22 cellular contexts compared by ENCODE assay signal in the genomic region with DNA sequence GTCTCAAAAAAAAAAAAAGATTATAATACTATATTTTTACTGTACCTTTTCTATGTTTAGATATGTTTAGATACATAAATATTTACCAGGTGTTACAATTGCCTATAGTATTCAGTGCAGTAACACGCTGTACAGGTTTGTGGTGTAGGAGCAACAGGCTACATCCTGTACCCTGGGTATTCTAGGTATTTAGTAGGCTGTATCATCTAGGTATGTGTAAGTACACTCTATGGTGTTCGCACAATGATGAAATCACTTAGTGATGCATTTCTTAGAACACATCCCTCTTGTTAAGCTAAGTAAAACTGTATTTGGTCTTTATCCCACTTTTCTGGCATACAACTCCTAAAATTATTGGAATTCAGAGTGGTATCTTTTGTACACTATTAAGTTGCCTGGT.
A peak's percentile ranks its signal among the peaks of the same experiment; 100 is the strongest.
DNase-seq lines count a peak whose midpoint lies in the region; ATAC-seq, FAIRE-seq and TF ChIP-seq lines count a peak whose summit lies in the region.
"Had no signal": no experiment of that assay in that cellular context is flagged by ENCODE, and none has a peak within 500 bp of the region (broad histone marks: within the 10 kb centered on the region; RNA-seq: fewer than 3 reads in every experiment).

No MANE protein-coding gene starts in this region.

- H3K27me3 ChIP-seq in RWPE2 (ENCODE audit: insufficient read depth, poor library complexity, severe bottlenecking): no peaks in the 10 kb centered on the region
- H3K27me3 ChIP-seq in H1 (replicated peaks in 1 of 4; ENCODE audit: control insufficient read depth in 3 of 4, extremely low read depth in 1 of 4, insufficient read depth in 3 of 4, low read length in 3 of 4): no peaks in the 10 kb centered on the region
- no peaks in the 10 kb centered on the region for H3K27me3 ChIP-seq in foreskin keratinocyte
- H3K27me3 ChIP-seq: BLaER1 had no signal

- H4K91ac ChIP-seq in H1 (replicated peaks; ENCODE audit: insufficient read length, low read length): no peak overlapping the region

- no peak overlapping the region for H2BK5ac ChIP-seq in H1 (ENCODE audit: low read depth, low read length)

- H3K18ac ChIP-seq in H1 (ENCODE audit: extremely low read depth, low read length): no peak overlapping the region

- DNase-seq in activated CD8-positive, alpha-beta memory T cell treated with anti-CD3 and anti-CD28 coated beads, Interleukin-2, amount 10 ng/mL, durations not matched to agents 7 days and 5 days: no peak
- DNase-seq in activated CD8-positive, alpha-beta memory T cell treated with anti-CD3 and anti-CD28 coated beads, Interleukin-2, amount 50 U/mL, for 4 hours: no peak
- DNase-seq in RWPE2 (ENCODE audit: low spot score) (no peak), H1 (ENCODE audit: low read depth in 1 of 2, low spot score in 2 of 2) (no peak), foreskin keratinocyte (peak; percentile 69 to 82), NCI-H524 (lab: John Stamatoyannopoulos, UW) (no peak)
- DNase-seq: CD4-positive, alpha-beta memory T cell; DMS153; DMS79; GDM1; GM23248; H7; HFFc6 had no signal

- peaks cover 3% of the 10 kb centered on the region for H3K9me3 ChIP-seq in RWPE2 (ENCODE audit: severe bottlenecking)
- H3K9me3 ChIP-seq in H1 (ENCODE audit: insufficient read depth in 2 of 2, low read depth in 1 of 2, low read length in 1 of 2): no peaks in the 10 kb centered on the region
- H3K9me3 ChIP-seq: A549 had no signal

- no peak overlapping the region for H3K14ac ChIP-seq in H1 (ENCODE audit: insufficient read length)

- no peaks in the 10 kb centered on the region for H3K27me3 Mint-ChIP-seq in activated CD8-positive, alpha-beta memory T cell treated with anti-CD3 and anti-CD28 coated beads, Interleukin-2, amount 10 ng/mL, durations not matched to agents 7 days and 5 days

- POLR2A ChIA-PET in H1 (lab: Charles Lee; ENCODE audit: partially characterized antibody): interaction anchor here (4.2 kb wide), 1 partner anchor 21 kb away, joined by 15 read pairs; no protein-coding TSS in a partner anchor

- H3K27ac ChIP-seq in RWPE2 (ENCODE audit: poor library complexity, severe bottlenecking): no peak overlapping the region
- H3K27ac ChIP-seq in H1 (ENCODE audit: low read depth, low read length): no peak overlapping the region
- H3K27ac ChIP-seq in foreskin keratinocyte: no peak overlapping the region
- H3K27ac ChIP-seq: 22Rv1, A549, BLaER1, GM23248 had no signal

- H2BK15ac ChIP-seq in H1 (ENCODE audit: low read length): no peak overlapping the region

- H3K4ac ChIP-seq in H1 (replicated peaks; ENCODE audit: insufficient read length, low read depth, low read length): no peak overlapping the region

- peak overlapping the region; percentile 65 for H3K27ac Mint-ChIP-seq in activated CD8-positive, alpha-beta memory T cell treated with anti-CD3 and anti-CD28 coated beads, Interleukin-2, amount 10 ng/mL, durations not matched to agents 7 days and 5 days
- H3K27ac Mint-ChIP-seq: CD14-positive monocyte; CD4-positive, alpha-beta memory T cell; HFFc6; IgD-negative memory B cell had no signal

- no peaks in the 10 kb centered on the region for H4K20me1 ChIP-seq in H1 (replicated peaks in 1 of 2; ENCODE audit: control insufficient read depth in 1 of 2, insufficient read depth in 2 of 2, low read length in 2 of 2)
- H4K20me1 ChIP-seq: BLaER1 had no signal

- no peak overlapping the region for H2AFZ ChIP-seq in H1 (ENCODE audit: low read length)
- H2AFZ ChIP-seq: GM23248 had no signal

- ATAC-seq in activated CD8-positive, alpha-beta memory T cell treated with anti-CD3 and anti-CD28 coated beads, Interleukin-2, amount 10 ng/mL, durations not matched to agents 7 days and 5 days: peak; percentile 50
- ATAC-seq in RWPE2 (ENCODE audit: low read depth) (peak; percentile 53; the same call in 2 of the 3 replicates), foreskin keratinocyte (no peak), GM21825 (IDR thresholded peaks at IDR 0.05; ENCODE audit: unreplicated experiment) (no peak), HG02623 (IDR thresholded peaks at IDR 0.05; ENCODE audit: unreplicated experiment) (no peak)
- ATAC-seq: A549, HCT116, HepG2 had no signal

- no peak overlapping the region for H2BK120ac ChIP-seq in H1 (replicated peaks; ENCODE audit: low read depth, low read length)

- no peaks in the 10 kb centered on the region for H3K79me1 ChIP-seq in H1 (ENCODE audit: low read depth, low read length)

- H2AK5ac ChIP-seq in H1 (ENCODE audit: low read depth, low read length): no peak overlapping the region

- no peak overlapping the region for H3K23ac ChIP-seq in H1 (ENCODE audit: insufficient read length)

- no peaks in the 10 kb centered on the region for H3K9me3 Mint-ChIP-seq in activated CD8-positive, alpha-beta memory T cell treated with anti-CD3 and anti-CD28 coated beads, Interleukin-2, amount 10 ng/mL, durations not matched to agents 7 days and 5 days (ENCODE audit: low read depth)
- H3K9me3 Mint-ChIP-seq: HFFc6, IgD-negative memory B cell had no signal

- no peak for TF ChIP-seq POLR2A in H1 (IDR thresholded peaks at IDR 0.05; ENCODE audit: control extremely low read depth in 1 of 2, low read depth in 2 of 2, low read length in 2 of 2)

- H3K4me3 ChIP-seq in RWPE2 (ENCODE audit: severe bottlenecking) (no peak overlapping the region), H1 (ENCODE audit: extremely low read depth in 1 of 4, insufficient read depth in 2 of 4, low read depth in 3 of 4, low read length in 4 of 4) (no peak overlapping the region)
- H3K4me3 ChIP-seq: A549, BLaER1, GM23248 had no signal

- H4K8ac ChIP-seq in H1 (ENCODE audit: extremely low read depth, insufficient read depth, low read length): no peak overlapping the region

- H2BK20ac ChIP-seq in H1 (ENCODE audit: low read length): 0 out of 2 replicates have a peak overlapping the region, but pooled peaks have one; percentile 15

- FAIRE-seq in H1 (lab: Jason Lieb, UNC): no peak
- FAIRE-seq: A549, HepG2 had no signal

- H3K4me1 Mint-ChIP-seq in activated CD8-positive, alpha-beta memory T cell treated with anti-CD3 and anti-CD28 coated beads, Interleukin-2, amount 10 ng/mL, durations not matched to agents 7 days and 5 days: peaks cover 25% of the 10 kb centered on the region

- no peak for TF ChIP-seq RAD21 in H1 (IDR thresholded peaks at IDR 0.05 in 1 of 2, conservative IDR thresholded peaks at IDR 0.05 in 1 of 2; ENCODE audit: low read depth in 2 of 2, low read length in 2 of 2)

- no peaks in the 10 kb centered on the region for H3K23me2 ChIP-seq in H1 (ENCODE audit: low read depth, low read length)

- H3K79me2 ChIP-seq in H1 (ENCODE audit: control insufficient read depth in 1 of 2, insufficient read depth in 2 of 2, low read length in 2 of 2): no peaks in the 10 kb centered on the region

- no peak overlapping the region for H3K9ac ChIP-seq in H1 (replicated peaks in 1 of 4; ENCODE audit: extremely low read depth in 1 of 4, low read depth in 3 of 4, low read length in 3 of 4)
- H3K9ac ChIP-seq: BLaER1, GM23248 had no signal

- no peak overlapping the region for H3K4me3 Mint-ChIP-seq in activated CD8-positive, alpha-beta memory T cell treated with anti-CD3 and anti-CD28 coated beads, Interleukin-2, amount 10 ng/mL, durations not matched to agents 7 days and 5 days
- H3K4me3 Mint-ChIP-seq: CD14-positive monocyte; CD4-positive, alpha-beta memory T cell; HFFc6; IgD-negative memory B cell had no signal

- H3K36me3 ChIP-seq in RWPE2 (ENCODE audit: low read depth): no peaks in the 10 kb centered on the region
- H3K36me3 ChIP-seq in H1 (ENCODE audit: control insufficient read depth in 2 of 4, insufficient read depth in 4 of 4, low read length in 3 of 4): no peaks in the 10 kb centered on the region
- H3K36me3 ChIP-seq: BLaER1 had no signal

- H3K56ac ChIP-seq in H1 (replicated peaks; ENCODE audit: insufficient read length, low read depth, low read length): no peak overlapping the region

- H4K5ac ChIP-seq in H1 (ENCODE audit: insufficient read length, low read depth, low read length): no peak overlapping the region

- H3K36me3 Mint-ChIP-seq in activated CD8-positive, alpha-beta memory T cell treated with anti-CD3 and anti-CD28 coated beads, Interleukin-2, amount 10 ng/mL, durations not matched to agents 7 days and 5 days: peaks cover 8% of the 10 kb centered on the region
- H3K36me3 Mint-ChIP-seq: CD14-positive monocyte; CD4-positive, alpha-beta memory T cell; IgD-negative memory B cell had no signal

- H3K4me2 ChIP-seq in H1 (ENCODE audit: insufficient read depth in 1 of 2, low read depth in 2 of 2, low read length in 2 of 2): no peak overlapping the region
- H3K4me2 ChIP-seq: A549, BLaER1 had no signal

- H2BK12ac ChIP-seq in H1 (ENCODE audit: low read depth, low read length): no peak overlapping the region

- CTCF ChIA-PET in activated CD8-positive, alpha-beta memory T cell treated with anti-CD3 and anti-CD28 coated beads, Interleukin-2, amount 10 ng/mL, durations not matched to agents 7 days and 5 days (lab: Charles Lee): interaction anchor here (0.7 kb wide), 1 partner anchor 494 kb away, joined by 3 read pairs; no protein-coding TSS in a partner anchor
- CTCF ChIA-PET in H1 (lab: Charles Lee; ENCODE audit: partially characterized antibody): interaction anchor here (1.5 kb wide), 1 partner anchor 273 kb away, joined by 3 read pairs; no protein-coding TSS in a partner anchor

- WGBS in H1 (ENCODE audit: extremely low coverage in 1 of 2, insufficient coverage in 1 of 2, insufficient read length in 1 of 2, insufficient replicate concordance in 2 of 2, low coverage in 1 of 2, low lambda C conversion rate in 2 of 2, missing lambda C conversion rate in 1 of 2), 2 experiments: 100% methylated on average over 2 of the region's 2 CpGs; no CpG with 5 or more reads in 1 of the 2 experiments

- no peak for TF ChIP-seq CTCF in RWPE2 (IDR thresholded peaks at IDR 0.05; ENCODE audit: poor library complexity, severe bottlenecking)
- no peak for TF ChIP-seq CTCF in H1 (IDR thresholded peaks at IDR 0.05; ENCODE audit: control extremely low read depth in 1 of 3, insufficient read depth in 1 of 3, low read depth in 1 of 3, low read length in 3 of 3)
- TF ChIP-seq CTCF in foreskin keratinocyte (conservative IDR thresholded peaks at IDR 0.05): no peak

- H3K4me1 ChIP-seq in RWPE2 (ENCODE audit: insufficient read depth, poor library complexity, severe bottlenecking): no peaks in the 10 kb centered on the region
- H3K4me1 ChIP-seq in H1 (replicated peaks in 1 of 4; ENCODE audit: control insufficient read depth in 3 of 4, insufficient read depth in 4 of 4, low read length in 3 of 4): peaks cover 0 to 5% (median 3%) of the 10 kb centered on the region in 4 experiments; a peak in 3 of 7 replicates
- peaks cover 4% of the 10 kb centered on the region for H3K4me1 ChIP-seq in foreskin keratinocyte
- H3K4me1 ChIP-seq: A549 had no signal

- TF ChIP-seq EP300 in H1 (IDR thresholded peaks at IDR 0.05; ENCODE audit: borderline replicate concordance in 1 of 2, low read depth in 2 of 2, low read length in 2 of 2): no peak

TF ChIP-seq in H1, 55 proteins besides CTCF, POLR2A, EP300 and RAD21 (continues in another document):
- TF ChIP-seq HDAC2 (IDR thresholded peaks at IDR 0.05; ENCODE audit: borderline replicate concordance in 1 of 2, low read depth in 2 of 2, low read length in 2 of 2) (no peak), BRCA1 (IDR thresholded peaks at IDR 0.05; ENCODE audit: low read depth, low read length) (no peak), KDM5A (IDR thresholded peaks at IDR 0.05; ENCODE audit: low read length) (no peak), POLR2AphosphoS5 (IDR thresholded peaks at IDR 0.05; ENCODE audit: low read depth, low read length) (no peak)

Comparison
In these comparisons a context has a peak if more than half of its experiments do, and no peak if none do; other contexts are left out.
1. ATAC-seq: peak in activated CD8-positive, alpha-beta memory T cell treated with anti-CD3 and anti-CD28 coated beads, Interleukin-2, amount 10 ng/mL, durations not matched to agents 7 days and 5 days (single experiment) and RWPE2 (single experiment); none in foreskin keratinocyte (single experiment), GM21825 (single experiment) and HG02623 (single experiment).
2. DNase-seq: peak in foreskin keratinocyte (2 of 2); none in activated CD8-positive, alpha-beta memory T cell treated with anti-CD3 and anti-CD28 coated beads, Interleukin-2, amount 10 ng/mL, durations not matched to agents 7 days and 5 days (single experiment), activated CD8-positive, alpha-beta memory T cell treated with anti-CD3 and anti-CD28 coated beads, Interleukin-2, amount 50 U/mL, for 4 hours (single experiment), RWPE2 (single experiment), H1 (0 of 2) and NCI-H524 (0 of 2).